In genomic region chr12:65740873-65741600, GRCh38 we compare ENCODE assay signal across 8 cellular contexts.
DNase-seq lines count a peak whose midpoint lies in the region; ATAC-seq and TF ChIP-seq lines count a peak whose summit lies in the region.

No MANE protein-coding gene starts in this region.

- no TSS peak for BruUV-seq in OCI-LY7 (replicated peaks; lab: Mats Ljungman, UMichigan)

- intact Hi-C loops in OCI-LY7 (cut with micrococcal nuclease; ENCODE audit: unreplicated experiment) = no loop called here

- H3K27ac ChIP-seq in muscle layer of duodenum (ENCODE audit: low read length) = no peak overlapping the region
- no peak overlapping the region for H3K27ac ChIP-seq in OCI-LY7 (ENCODE audit: low read depth, low read length, poor library complexity, severe bottlenecking)

- no peak overlapping the region for H3K4me2 ChIP-seq in OCI-LY7 (ENCODE audit: low read length)

- H3K36me3 ChIP-seq in BJ (ENCODE audit: control insufficient read depth, insufficient read depth, low read length) = no peaks in the 10 kb centered on the region
- H3K36me3 ChIP-seq in muscle layer of duodenum (ENCODE audit: control insufficient read depth in 1 of 2, insufficient read depth in 2 of 2, low read length in 2 of 2) = no peaks in the 10 kb centered on the region
- H3K36me3 ChIP-seq in OCI-LY7 (ENCODE audit: insufficient read depth, low read length) = no peaks in the 10 kb centered on the region

- peak overlapping the region; percentile 95 for H3K4me3 ChIP-seq in BJ (ENCODE audit: low read depth, low read length)
- H3K4me3 ChIP-seq in muscle layer of duodenum (ENCODE audit: low read depth in 1 of 2, low read length in 2 of 2) = peak overlapping the region; percentile 63 to 82
- no peak overlapping the region for H3K4me3 ChIP-seq in OCI-LY7 (ENCODE audit: low read depth, low read length, poor library complexity, severe bottlenecking)

- peak; percentile 58 for ATAC-seq in GM21825 (IDR thresholded peaks at IDR 0.05; ENCODE audit: unreplicated experiment)
- peak; percentile 94 for ATAC-seq in esophagus mucosa

- H3K9me2 ChIP-seq in OCI-LY7 (ENCODE audit: insufficient read depth, low read length) = no peaks in the 10 kb centered on the region

- H3K79me2 ChIP-seq in OCI-LY7 (ENCODE audit: insufficient read depth, low read depth, low read length) = no peaks in the 10 kb centered on the region

- DNase-seq in BJ (ENCODE audit: low read depth) = no peak
- peak; percentile 37 for DNase-seq in NCI-H510A (lab: John Stamatoyannopoulos, UW)
- DNase-seq in activated T-cell treated with anti-CD3 and anti-CD28 coated beads for 24 hours (ENCODE audit: low read depth) = peak; percentile 57
- peak; percentile 12 to 14 for DNase-seq in stimulated activated CD8-positive, alpha-beta memory T cell treated with anti-CD3 and anti-CD28 coated beads, Interleukin-4, amount 100 ng/mL, for 4 hours (ENCODE audit: low read depth in 2 of 2, low spot score in 1 of 2)
- DNase-seq in OCI-LY7 (ENCODE audit: low spot score) = no peak

- H3K4me1 ChIP-seq in muscle layer of duodenum (ENCODE audit: control insufficient read depth in 1 of 2, insufficient read depth in 2 of 2, low read length in 2 of 2) (peaks cover 0 to 9% of the 10 kb centered on the region in 2 donors), OCI-LY7 (ENCODE audit: insufficient read depth, low read length, poor library complexity, severe bottlenecking) (no peaks in the 10 kb centered on the region)

- H2AFZ ChIP-seq in OCI-LY7 (ENCODE audit: low read length) = no peak overlapping the region

- CTCF ChIA-PET in BJ (lab: Yijun Ruan, JAX) (interaction anchor here (0.8 kb wide), 2 partner anchors 55 to 83 kb away, joined by 3 read pairs; partner anchors contain the start of gene HMGA2), OCI-LY7 (lab: Charles Lee; ENCODE audit: unreplicated experiment) (no interaction called here)

- POLR2A ChIA-PET in BJ (lab: Charles Lee) (interaction anchor here (0.6 kb wide), 1 partner anchor 42 kb away, joined by 3 read pairs; no protein-coding TSS in a partner anchor), OCI-LY7 (lab: Charles Lee) (no interaction called here)

- H3K9me3 ChIP-seq in muscle layer of duodenum (ENCODE audit: control insufficient read depth in 1 of 2, low read length in 2 of 2) = no peaks in the 10 kb centered on the region
- no peaks in the 10 kb centered on the region for H3K9me3 ChIP-seq in OCI-LY7 (ENCODE audit: low read length)

- no peak for TF ChIP-seq CTCF in BJ (IDR thresholded peaks at IDR 0.05; ENCODE audit: insufficient read depth, low read depth, low read length)
- no peak for TF ChIP-seq CTCF in OCI-LY7 (conservative IDR thresholded peaks at IDR 0.05; ENCODE audit: low read length)

- no peaks in the 10 kb centered on the region for H3K27me3 ChIP-seq in BJ (ENCODE audit: control insufficient read depth, insufficient read depth, low read length)
- H3K27me3 ChIP-seq in muscle layer of duodenum (ENCODE audit: low read depth, low read length) = peaks cover 7% of the 10 kb centered on the region

- H4K20me1 ChIP-seq in OCI-LY7 (ENCODE audit: insufficient read depth, low read length) = no peaks in the 10 kb centered on the region

Comparison
In these comparisons a context has a peak if more than half of its experiments do, and no peak if none do; other contexts are left out.
1. DNase-seq: peak in NCI-H510A (single experiment), activated T-cell treated with anti-CD3 and anti-CD28 coated beads for 24 hours (single experiment) and stimulated activated CD8-positive, alpha-beta memory T cell treated with anti-CD3 and anti-CD28 coated beads, Interleukin-4, amount 100 ng/mL, for 4 hours (2 of 2); none in BJ (single experiment) and OCI-LY7 (single experiment).